Comparison of ENCODE assay signal across 1 cellular context in genomic region chr4:145097821-145098674, GRCh38.
TF ChIP-seq lines count a peak whose summit lies in the region.

Gene ABCE1 (plus strand): TSS chr4:145098311. CDS start chr4:145104413, 6,102 bp downstream.
Gene ANAPC10 (minus strand): TSS chr4:145098196. CDS start chr4:145096099, 2,097 bp downstream.

TF ChIP-seq in HepG2, 621 proteins besides CTCF, POLR2A, EP300 and RAD21 (continued from another document and continues in another):
- TF ChIP-seq BCLAF1 (IDR thresholded peaks at IDR 0.05) (no peak), ZNF615 (CRISPR knock-in tag; IDR thresholded peaks at IDR 0.05; ENCODE audit: borderline replicate concordance) (no peak), ZBTB42 (CRISPR knock-in tag; IDR thresholded peaks at IDR 0.05) (no peak), NFIC (IDR thresholded peaks at IDR 0.05; ENCODE audit: low read length) (peak; percentile 33; the same call in 1 of the 2 replicates), PCBP1 (IDR thresholded peaks at IDR 0.05; ENCODE audit: borderline replicate concordance, low read depth, low read length) (no peak), E2F1 (CRISPR knock-in tag; IDR thresholded peaks at IDR 0.05) (peak; percentile 60; the same call in 1 of the 2 replicates), TRAFD1 (CRISPR knock-in tag; IDR thresholded peaks at IDR 0.05; ENCODE audit: borderline replicate concordance) (no peak), PLSCR1 (CRISPR knock-in tag; IDR thresholded peaks at IDR 0.05; ENCODE audit: borderline replicate concordance) (no peak), ZBTB7B (CRISPR knock-in tag; IDR thresholded peaks at IDR 0.05) (peak; percentile 28; the same call in 1 of the 2 replicates), CERS6 (CRISPR knock-in tag; IDR thresholded peaks at IDR 0.05) (no peak), KLF11 (CRISPR knock-in tag; IDR thresholded peaks at IDR 0.05) (peak; percentile 69; the same call in 1 of the 2 replicates), ZNF720 (CRISPR knock-in tag; IDR thresholded peaks at IDR 0.05) (0 out of 2 replicates have a peak, but pooled peaks have one; percentile 72), KLF16 (CRISPR knock-in tag; IDR thresholded peaks at IDR 0.05) (peak; percentile 40 to 81; a peak in 2 of 4 replicates), RBM22 (optimal IDR thresholded peaks at IDR 0.05; ENCODE audit: low read length) (no peak), ZNF274 (CRISPR knock-in tag; IDR thresholded peaks at IDR 0.05) (peak; percentile 40; the same call in 1 of the 2 replicates), ZNF530 (CRISPR knock-in tag; IDR thresholded peaks at IDR 0.05; ENCODE audit: low read depth) (no peak), ZNF232 (CRISPR knock-in tag; IDR thresholded peaks at IDR 0.05; ENCODE audit: borderline replicate concordance) (0 out of 2 replicates have a peak, but pooled peaks have one; percentile 43), IRX3 (CRISPR knock-in tag; IDR thresholded peaks at IDR 0.05; ENCODE audit: borderline replicate concordance, low read depth) (no peak), KDM6A (CRISPR knock-in tag; IDR thresholded peaks at IDR 0.05; ENCODE audit: low read depth) (no peak), ZNF124 (CRISPR knock-in tag; IDR thresholded peaks at IDR 0.05) (peak; percentile 24; the same call in 1 of the 2 replicates), ZNF609 (CRISPR knock-in tag; IDR thresholded peaks at IDR 0.05; ENCODE audit: borderline replicate concordance) (peak; percentile 62; the same call in 1 of the 2 replicates), ZNF75D (CRISPR knock-in tag; IDR thresholded peaks at IDR 0.05; ENCODE audit: borderline replicate concordance) (no peak), ZNF101 (CRISPR knock-in tag; IDR thresholded peaks at IDR 0.05; ENCODE audit: borderline replicate concordance, low read depth) (peak; percentile 73; the same call in 1 of the 2 replicates), RARA (CRISPR knock-in tag; IDR thresholded peaks at IDR 0.05) (peak; percentile 54; the same call in 1 of the 2 replicates), ZNF674 (CRISPR knock-in tag; IDR thresholded peaks at IDR 0.05; ENCODE audit: low read depth) (no peak), CBFB (CRISPR knock-in tag; IDR thresholded peaks at IDR 0.05) (peak; percentile 68; the same call in 1 of the 2 replicates), TGIF2 (CRISPR knock-in tag; IDR thresholded peaks at IDR 0.05) (peak; percentile 23; the same call in 1 of the 2 replicates), ZNF704 (CRISPR knock-in tag; IDR thresholded peaks at IDR 0.05; ENCODE audit: borderline replicate concordance) (peak; percentile 75; the same call in 1 of the 2 replicates), PREB (CRISPR knock-in tag; IDR thresholded peaks at IDR 0.05) (no peak), ZNF367 (CRISPR knock-in tag; IDR thresholded peaks at IDR 0.05; ENCODE audit: borderline replicate concordance) (no peak), ZSCAN9 (CRISPR knock-in tag; IDR thresholded peaks at IDR 0.05; ENCODE audit: borderline replicate concordance) (peak; percentile 27; the same call in 1 of the 2 replicates), ZBTB21 (CRISPR knock-in tag; IDR thresholded peaks at IDR 0.05) (peak; percentile 88), RNF219 (CRISPR knock-in tag; IDR thresholded peaks at IDR 0.05) (no peak), CEBPG (CRISPR knock-in tag; IDR thresholded peaks at IDR 0.05) (peak; percentile 18), ATF5 (CRISPR knock-in tag; IDR thresholded peaks at IDR 0.05; ENCODE audit: low read depth) (0 out of 2 replicates have a peak, but pooled peaks have one; percentile 35), ZNF691 (CRISPR knock-in tag; IDR thresholded peaks at IDR 0.05; ENCODE audit: borderline replicate concordance, low read depth) (0 out of 2 replicates have a peak, but pooled peaks have one; percentile 52), ZNF501 (CRISPR knock-in tag; IDR thresholded peaks at IDR 0.05) (peak; percentile 92), ZNF329 (CRISPR knock-in tag; IDR thresholded peaks at IDR 0.05; ENCODE audit: low read depth) (peak; percentile 36; the same call in 1 of the 2 replicates), HES4 (CRISPR knock-in tag; IDR thresholded peaks at IDR 0.05; ENCODE audit: borderline replicate concordance) (peak; percentile 81), ZC3H4 (CRISPR knock-in tag; IDR thresholded peaks at IDR 0.05; ENCODE audit: borderline replicate concordance) (no peak), ZNF772 (CRISPR knock-in tag; IDR thresholded peaks at IDR 0.05) (peak; percentile 92; the same call in 1 of the 2 replicates), NCOA2 (CRISPR knock-in tag; IDR thresholded peaks at IDR 0.05) (peak; percentile 50), SETDB1 (CRISPR knock-in tag; IDR thresholded peaks at IDR 0.05; ENCODE audit: borderline replicate concordance) (no peak)
